In the genomic region with DNA sequence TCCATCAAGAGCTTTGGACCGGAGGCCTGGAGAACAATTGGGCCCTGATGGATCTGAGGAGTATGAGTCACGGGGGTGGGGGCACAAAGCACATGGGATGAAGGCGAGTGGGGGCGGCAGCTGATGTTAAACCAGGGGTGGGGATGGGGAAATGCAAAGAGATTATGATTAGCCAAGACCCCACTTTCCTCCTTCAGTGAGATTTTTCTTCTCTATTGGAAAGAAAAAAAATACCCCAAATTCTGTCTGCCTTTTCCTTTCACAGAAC, we compare ENCODE assay signal across 21 cellular contexts. TPM values are rescaled to one million over a fixed set of nuclear protein-coding genes. Genes with fewer than 3 reads are reported as not detected.
"Had no signal": no experiment of that assay in that cellular context is flagged by ENCODE, and none has a peak within 500 bp of the region (broad histone marks: within the 10 kb centered on the region; RNA-seq: fewer than 3 reads in every experiment).

No MANE protein-coding gene starts in this region.

- H3K4me1 ChIP-seq: esophagus muscularis mucosa, foreskin keratinocyte, gastroesophageal sphincter, heart right ventricle, left lung, lower lobe of right lung had no signal

- H3K4me3 Mint-ChIP-seq: mesothelial cell of epicardium had no signal

- H3K36me3 Mint-ChIP-seq: mesothelial cell of epicardium had no signal

- H3K27ac ChIP-seq: coronary artery, dorsolateral prefrontal cortex, esophagus muscularis mucosa, foreskin keratinocyte, gastroesophageal sphincter, heart right ventricle, left lung, lower lobe of right lung had no signal

- DNase-seq: effector memory CD4-positive, alpha-beta T cell; heart right ventricle; left lung; left ventricle myocardium superior; lower lobe of right lung had no signal

- H3K4me1 Mint-ChIP-seq: mesothelial cell of epicardium had no signal

- ATAC-seq: gastroesophageal sphincter had no signal

- H3K27ac Mint-ChIP-seq: mesothelial cell of epicardium had no signal

- H3K36me3 ChIP-seq: esophagus muscularis mucosa, gastroesophageal sphincter, heart right ventricle, left lung, lower lobe of right lung had no signal

- H3K9me3 ChIP-seq: left lung, lower lobe of right lung, mucosa of descending colon had no signal

- H3K4me3 ChIP-seq: coronary artery, dorsolateral prefrontal cortex, esophagus muscularis mucosa, gastroesophageal sphincter, heart right ventricle, left lung, lower lobe of right lung, mucosa of descending colon had no signal

- H3K9me3 Mint-ChIP-seq: mesothelial cell of epicardium had no signal

- FAIRE-seq: colon, frontal cortex, islet of Langerhans, keratinocyte had no signal

RNA-seq across cellular contexts. Expression of a gene that starts 57.9 kb away (rescaled TPM):
- total RNA-seq: dermis blood vessel endothelial cell, gastroesophageal sphincter, heart right ventricle, left cardiac atrium, left ventricle myocardium superior, lung microvascular endothelial cell, mesenteric fat pad, mucosa of descending colon, myocyte had no signal
- polyA plus RNA-seq: heart right ventricle had no signal
